19 cellular contexts compared by ENCODE assay signal in genomic region chr12:116926283-116927243, GRCh38. TPM values are rescaled to one million over a fixed set of nuclear protein-coding genes. Genes with fewer than 3 reads are reported as not detected.
DNase-seq lines count a peak whose midpoint lies in the region; ATAC-seq, FAIRE-seq and TF ChIP-seq lines count a peak whose summit lies in the region.
"Had no signal": no experiment of that assay in that cellular context is flagged by ENCODE, and none has a peak within 500 bp of the region (broad histone marks: within the 10 kb centered on the region; RNA-seq: fewer than 3 reads in every experiment).

No MANE protein-coding gene starts in this region.

- H3K36me3 ChIP-seq in HEK293 (ENCODE audit: control insufficient read depth in 2 of 2, insufficient read depth in 1 of 2, low read length in 2 of 2), result peaks cover 4 to 20% of the 10 kb centered on the region in 2 experiments; a peak in 2 of 3 replicates
- peaks cover 28% of the 10 kb centered on the region for H3K36me3 ChIP-seq in osteoblast (ENCODE audit: insufficient read depth, low read length)

- FAIRE-seq in HTR-8/SVneo (lab: Jason Lieb, UNC), result no peak
- FAIRE-seq: GM12878 had no signal

- intact Hi-C loops in left cardiac atrium (cut with DNase I), result no loop called here

- ATAC-seq in WTC11 (no peak), left cardiac atrium (peak; percentile 30 to 39), GM21737 (IDR thresholded peaks at IDR 0.05; ENCODE audit: unreplicated experiment) (no peak)
- ATAC-seq: activated T-cell treated with anti-CD3 and anti-CD28 coated beads, Interleukin-2, amount 50 U/mL, for 4 hours; esophagus mucosa; GM12878 had no signal

- DNase-seq in WTC11 (ENCODE audit: low spot score) (no peak), left cardiac atrium (no peak), osteoblast (ENCODE audit: insufficient read length, low spot score, missing footprints) (no peak), HTR-8/SVneo (ENCODE audit: insufficient read length, low spot score) (no peak), NCI-H146 treated with DMSO at 0.1 percent for 48 hours (lab: John Stamatoyannopoulos, UW; ENCODE audit: unreplicated experiment) (no peak)
- DNase-seq: activated naive CD4-positive, alpha-beta T cell treated with Interleukin-2 at 50 U/mL for 16 hours; activated T-cell treated with anti-CD3 and anti-CD28 coated beads, Interleukin-2, amount 50 U/mL, for 4 hours; DMS79; NCI-H2081; NCI-H446 treated with DMSO at 0.1 percent for 48 hours; SK-N-SH had no signal

- H3K4me3 ChIP-seq in HEK293 (ENCODE audit: low read depth, low read length) (no peak overlapping the region), osteoblast (ENCODE audit: insufficient read depth, low read length) (no peak overlapping the region)
- H3K4me3 ChIP-seq: GM12878 had no signal

- CTCF ChIA-PET in HEK293 (lab: Yijun Ruan, JAX) (interaction anchor here (0.9 kb wide), 1 partner anchor 116 kb away, joined by 3 read pairs; no protein-coding TSS in a partner anchor), WTC11 (lab: Charles Lee) (no interaction called here)

- H3K27me3 Mint-ChIP-seq in WTC11 (ENCODE audit: low read depth), result no peaks in the 10 kb centered on the region

- H3K27ac ChIP-seq in HEK293 (ENCODE audit: extremely low read depth, low read depth, low read length) (no peak overlapping the region), osteoblast (ENCODE audit: low read depth, low read length) (no peak overlapping the region)

- no peak for TF ChIP-seq CTCF in HEK293 (tag by site-specific recombination; IDR thresholded peaks at IDR 0.05)
- no peak for TF ChIP-seq CTCF in WTC11 (IDR thresholded peaks at IDR 0.05)
- no peak for TF ChIP-seq CTCF in osteoblast (IDR thresholded peaks at IDR 0.05; ENCODE audit: extremely low read depth, low read depth, low read length)

- peaks cover 78% of the 10 kb centered on the region for H3K79me2 ChIP-seq in osteoblast (ENCODE audit: insufficient read depth, low read length)

- no peak overlapping the region for H3K4me3 Mint-ChIP-seq in WTC11
- H3K4me3 Mint-ChIP-seq: activated T-cell treated with anti-CD3 and anti-CD28 coated beads, Interleukin-2, amount 50 U/mL, for 4 hours; mesothelial cell of epicardium had no signal

- peaks cover 10% of the 10 kb centered on the region for H3K4me1 Mint-ChIP-seq in WTC11

- no peaks in the 10 kb centered on the region for H3K9me3 Mint-ChIP-seq in WTC11
- H3K9me3 Mint-ChIP-seq: activated T-cell treated with anti-CD3 and anti-CD28 coated beads, Interleukin-2, amount 50 U/mL, for 4 hours; T-helper 2 cell treated with Interferon-gamma antibody and Interleukin-4, amounts not matched to agents 5 μg/mL and 100 μg/mL, for 36 hours had no signal

- no peaks in the 10 kb centered on the region for H3K27me3 ChIP-seq in osteoblast (ENCODE audit: insufficient read depth, low read length)

- no peak overlapping the region for H2AFZ ChIP-seq in osteoblast (ENCODE audit: low read length)

- H3K27ac Mint-ChIP-seq in WTC11, result peak overlapping the region; percentile 8
- H3K27ac Mint-ChIP-seq: mesothelial cell of epicardium; T-helper 2 cell treated with Interferon-gamma antibody and Interleukin-4, amounts not matched to agents 5 μg/mL and 100 μg/mL, for 36 hours had no signal

- H3K4me2 ChIP-seq in osteoblast (ENCODE audit: insufficient read depth, low read length), result peak overlapping the region; percentile 7
- H3K4me2 ChIP-seq: SK-N-SH had no signal

- POLR2A ChIA-PET in HEK293 (lab: Yijun Ruan, JAX), result no interaction called here
- POLR2A ChIA-PET in WTC11 (lab: Charles Lee), result no interaction called here

- peaks cover 11% of the 10 kb centered on the region for H3K36me3 Mint-ChIP-seq in WTC11

- H3K4me1 ChIP-seq in HEK293 (ENCODE audit: control insufficient read depth, insufficient read depth, low read length) (peaks cover 20% of the 10 kb centered on the region), osteoblast (ENCODE audit: insufficient read depth, low read length) (peaks cover 22% of the 10 kb centered on the region)

- H3K9me3 ChIP-seq in HEK293 (ENCODE audit: control insufficient read depth, insufficient read depth, low read depth, low read length), result no peaks in the 10 kb centered on the region
- H3K9me3 ChIP-seq in osteoblast (ENCODE audit: low read depth, low read length), result no peaks in the 10 kb centered on the region
- H3K9me3 ChIP-seq: SK-N-SH had no signal

- H4K20me1 ChIP-seq in osteoblast (ENCODE audit: insufficient read depth, low read length), result peaks cover 52% of the 10 kb centered on the region

TF ChIP-seq in HEK293, 187 proteins besides CTCF, POLR2A, EP300 and RAD21 (continues in another document):
- no peak for TF ChIP-seq GFI1B (tag by site-specific recombination; IDR thresholded peaks at IDR 0.05)
- TF ChIP-seq ZNF366 (tag by site-specific recombination; conservative IDR thresholded peaks at IDR 0.05), result no peak
- no peak for TF ChIP-seq ZNF157 (tag by site-specific recombination; IDR thresholded peaks at IDR 0.05)
- peak; percentile 92 for TF ChIP-seq PRDM1 (tag by site-specific recombination; IDR thresholded peaks at IDR 0.05)
- no peak for TF ChIP-seq ZNF404 (tag by site-specific recombination; IDR thresholded peaks at IDR 0.05)
- no peak for TF ChIP-seq PRDM4 (tag by site-specific recombination; IDR thresholded peaks at IDR 0.05)
- no peak for TF ChIP-seq ELK4 (IDR thresholded peaks at IDR 0.05; ENCODE audit: borderline replicate concordance, low read depth, low read length)

TF ChIP-seq in WTC11, 78 proteins besides CTCF, POLR2A, EP300 and RAD21 (continues in another document):
- TF ChIP-seq ZNF281 (CRISPR knock-in tag; IDR thresholded peaks at IDR 0.05) (no peak), ERG (CRISPR knock-in tag; IDR thresholded peaks at IDR 0.05) (no peak), ZNF423 (CRISPR knock-in tag; IDR thresholded peaks at IDR 0.05) (no peak), TP53 (CRISPR knock-in tag; IDR thresholded peaks at IDR 0.05) (no peak), TEAD1 (CRISPR knock-in tag; IDR thresholded peaks at IDR 0.05) (no peak), EMX1 (CRISPR knock-in tag; IDR thresholded peaks at IDR 0.05) (no peak), FOXP4 (CRISPR knock-in tag; IDR thresholded peaks at IDR 0.05) (no peak), USF1 (CRISPR knock-in tag; IDR thresholded peaks at IDR 0.05) (no peak), GTF2I (CRISPR knock-in tag; conservative IDR thresholded peaks at IDR 0.05) (no peak), ZBTB21 (CRISPR knock-in tag; IDR thresholded peaks at IDR 0.05; ENCODE audit: borderline replicate concordance) (no peak)

RNA-seq across cellular contexts. Expression of gene FBXW8, which starts 15.8 kb away (rescaled TPM):
- 15.6 to 18.5 TPM (median 18.0 TPM) in 3 replicates for total RNA-seq in WTC11 (2021)
- 1 to 10 TPM; 6.5 to 8.9 TPM for total RNA-seq in left cardiac atrium
- 27.4 and 27.5 TPM in 2 replicates for total RNA-seq in osteoblast

RNA-seq across cellular contexts. Expression of gene HRK, which starts 45.3 kb away (rescaled TPM):
- 1.4 to 3.5 TPM (median 1.6 TPM) in 3 replicates for total RNA-seq in WTC11 (2021)
- total RNA-seq in left cardiac atrium, result under 1 TPM; 0.05 to 0.09 TPM
- under 0.01 and 0.59 TPM in 2 replicates for total RNA-seq in osteoblast
- total RNA-seq: activated T-cell treated with anti-CD3 and anti-CD28 coated beads, Interleukin-2, amount 50 U/mL, for 4 hours; bronchial epithelial cell; glomerular endothelial cell; GM12878 had no signal

Comparison
In these comparisons a context has a peak if more than half of its experiments do, and no peak if none do; other contexts are left out.
1. ATAC-seq: peak in left cardiac atrium (2 of 2); none in WTC11 (single experiment) and GM21737 (single experiment).